In genomic region chr12:64700532-64700931, GRCh38 we compare ENCODE assay signal across 18 cellular contexts. TPM values are rescaled to one million over a fixed set of nuclear protein-coding genes. Genes with fewer than 3 reads are reported as not detected.
DNase-seq lines count a peak whose midpoint lies in the region; ATAC-seq and TF ChIP-seq lines count a peak whose summit lies in the region.
"Had no signal": no experiment of that assay in that cellular context is flagged by ENCODE, and none has a peak within 500 bp of the region (broad histone marks: within the 10 kb centered on the region; RNA-seq: fewer than 3 reads in every experiment).

No MANE protein-coding gene starts in this region.

- intact Hi-C loops in activated CD8-positive, alpha-beta T cell treated with anti-CD3 and anti-CD28 coated beads for 36 hours (cut with micrococcal nuclease), result no loop called here
- intact Hi-C loops in lower lobe of right lung (cut with DNase I) (no loop called here), uterus (cut with DNase I; ENCODE audit: low total_unique reads) (no loop called here)

- no peak for DNase-seq in activated naive CD4-positive, alpha-beta T cell (lab: John Stamatoyannopoulos, UW)
- DNase-seq in activated CD8-positive, alpha-beta T cell treated with anti-CD3 and anti-CD28 coated beads for 36 hours, result no peak
- DNase-seq in lower lobe of right lung (no peak), uterus (no peak), COLO668 (lab: John Stamatoyannopoulos, UW; ENCODE audit: unreplicated experiment) (no peak), NCI-H774 (lab: John Stamatoyannopoulos, UW) (no peak), GF-D8 (lab: John Stamatoyannopoulos, UW) (no peak)
- DNase-seq: amniotic stem cell; central memory CD4-positive, alpha-beta T cell; DMS153; H9; NCI-H2029 treated with DMSO at 0.1 percent for 48 hours; NCI-H526; occipital lobe; PC-3; stimulated activated CD4-positive, alpha-beta T cell treated with anti-CD3 and anti-CD28 coated beads, Interleukin-2, amount 100 ng/mL, for 24 hours had no signal

- no peaks in the 10 kb centered on the region for H3K27me3 Mint-ChIP-seq in activated naive CD4-positive, alpha-beta T cell treated with anti-CD3 and anti-CD28 coated beads, Interleukin-2, amount 50 U/mL, for 24 hours
- H3K27me3 Mint-ChIP-seq in activated CD8-positive, alpha-beta T cell treated with anti-CD3 and anti-CD28 coated beads for 36 hours, result no peaks in the 10 kb centered on the region

- H3K4me3 Mint-ChIP-seq in activated naive CD4-positive, alpha-beta T cell treated with anti-CD3 and anti-CD28 coated beads, Interleukin-2, amount 50 U/mL, for 24 hours, result peak overlapping the region; percentile 38
- H3K4me3 Mint-ChIP-seq in activated CD8-positive, alpha-beta T cell treated with anti-CD3 and anti-CD28 coated beads for 36 hours, result peak overlapping the region; percentile 0
- H3K4me3 Mint-ChIP-seq: H9 had no signal

- H3K27ac ChIP-seq in lower lobe of right lung (peak overlapping the region; percentile 19), uterus (peak overlapping the region; percentile 20 to 25)
- H3K27ac ChIP-seq: right lobe of liver had no signal

- no peak for TF ChIP-seq CTCF in activated CD8-positive, alpha-beta T cell treated with anti-CD3 and anti-CD28 coated beads for 36 hours (IDR thresholded peaks at IDR 0.05)
- TF ChIP-seq CTCF in lower lobe of right lung (IDR thresholded peaks at IDR 0.05) (no peak), uterus (IDR thresholded peaks at IDR 0.05) (no peak)

- POLR2A ChIA-PET in activated CD8-positive, alpha-beta T cell treated with anti-CD3 and anti-CD28 coated beads for 36 hours (lab: Charles Lee), result interaction anchor here (0.8 to 1.2 kb wide), 4 partner anchors 9 to 151 kb away, joined by 3 to 4 read pairs (median 4); no protein-coding TSS in a partner anchor

- H3K4me1 Mint-ChIP-seq in activated naive CD4-positive, alpha-beta T cell treated with anti-CD3 and anti-CD28 coated beads, Interleukin-2, amount 50 U/mL, for 24 hours, result peaks cover 58% of the 10 kb centered on the region
- peaks cover 53% of the 10 kb centered on the region for H3K4me1 Mint-ChIP-seq in activated CD8-positive, alpha-beta T cell treated with anti-CD3 and anti-CD28 coated beads for 36 hours (ENCODE audit: low read depth)

- H3K4me1 ChIP-seq in lower lobe of right lung, result peaks cover 8% of the 10 kb centered on the region
- peaks cover 0 to 6% of the 10 kb centered on the region in 2 donors for H3K4me1 ChIP-seq in uterus
- H3K4me1 ChIP-seq: right lobe of liver had no signal

- H3K9me3 Mint-ChIP-seq in activated naive CD4-positive, alpha-beta T cell treated with anti-CD3 and anti-CD28 coated beads, Interleukin-2, amount 50 U/mL, for 24 hours, result no peaks in the 10 kb centered on the region
- no peaks in the 10 kb centered on the region for H3K9me3 Mint-ChIP-seq in activated CD8-positive, alpha-beta T cell treated with anti-CD3 and anti-CD28 coated beads for 36 hours
- H3K9me3 Mint-ChIP-seq: H9 had no signal

- H3K4me3 ChIP-seq in lower lobe of right lung (no peak overlapping the region), uterus (no peak overlapping the region)
- H3K4me3 ChIP-seq: right lobe of liver had no signal

- H3K9me3 ChIP-seq in lower lobe of right lung (no peaks in the 10 kb centered on the region), uterus (no peaks in the 10 kb centered on the region)
- H3K9me3 ChIP-seq: right lobe of liver had no signal

- H3K27me3 ChIP-seq in lower lobe of right lung (ENCODE audit: low read depth) (no peaks in the 10 kb centered on the region), uterus (no peaks in the 10 kb centered on the region)
- H3K27me3 ChIP-seq: right lobe of liver had no signal

- H3K36me3 ChIP-seq in lower lobe of right lung (peaks cover 11% of the 10 kb centered on the region), uterus (no peaks in the 10 kb centered on the region)

- H3K27ac Mint-ChIP-seq in activated naive CD4-positive, alpha-beta T cell treated with anti-CD3 and anti-CD28 coated beads, Interleukin-2, amount 50 U/mL, for 24 hours, result peak overlapping the region; percentile 92
- peak overlapping the region; percentile 77 for H3K27ac Mint-ChIP-seq in activated CD8-positive, alpha-beta T cell treated with anti-CD3 and anti-CD28 coated beads for 36 hours

- no peak for TF ChIP-seq POLR2A in uterus (IDR thresholded peaks at IDR 0.05)

- CTCF ChIA-PET in activated CD8-positive, alpha-beta T cell treated with anti-CD3 and anti-CD28 coated beads for 36 hours (lab: Charles Lee), result interaction anchor here (1.1 to 2.9 kb wide), 4 partner anchors 9 to 151 kb away, joined by 4 to 22 read pairs (median 7); no protein-coding TSS in a partner anchor

- peak; percentile 70 for ATAC-seq in activated CD8-positive, alpha-beta T cell treated with anti-CD3 and anti-CD28 coated beads for 36 hours
- no peak for ATAC-seq in lower lobe of right lung
- ATAC-seq: PC-3 had no signal

- H3K36me3 Mint-ChIP-seq in activated naive CD4-positive, alpha-beta T cell treated with anti-CD3 and anti-CD28 coated beads, Interleukin-2, amount 50 U/mL, for 24 hours, result peaks cover 8% of the 10 kb centered on the region
- peaks cover 20% of the 10 kb centered on the region for H3K36me3 Mint-ChIP-seq in activated CD8-positive, alpha-beta T cell treated with anti-CD3 and anti-CD28 coated beads for 36 hours (ENCODE audit: low read depth)

RNA-seq across cellular contexts. Expression of gene GNS, which starts 58.7 kb away (rescaled TPM):
- total RNA-seq in activated CD8-positive, alpha-beta T cell treated with anti-CD3 and anti-CD28 coated beads for 36 hours, result 10 to 100 TPM; 16.4 to 19.2 TPM
- 199 TPM for total RNA-seq in lower lobe of right lung
- 100 to 1,000 TPM in 3 of 4 donors, 10 to 100 TPM in 1; 71.5 to 148 (median 116) TPM for total RNA-seq in uterus
